In the genomic region with DNA sequence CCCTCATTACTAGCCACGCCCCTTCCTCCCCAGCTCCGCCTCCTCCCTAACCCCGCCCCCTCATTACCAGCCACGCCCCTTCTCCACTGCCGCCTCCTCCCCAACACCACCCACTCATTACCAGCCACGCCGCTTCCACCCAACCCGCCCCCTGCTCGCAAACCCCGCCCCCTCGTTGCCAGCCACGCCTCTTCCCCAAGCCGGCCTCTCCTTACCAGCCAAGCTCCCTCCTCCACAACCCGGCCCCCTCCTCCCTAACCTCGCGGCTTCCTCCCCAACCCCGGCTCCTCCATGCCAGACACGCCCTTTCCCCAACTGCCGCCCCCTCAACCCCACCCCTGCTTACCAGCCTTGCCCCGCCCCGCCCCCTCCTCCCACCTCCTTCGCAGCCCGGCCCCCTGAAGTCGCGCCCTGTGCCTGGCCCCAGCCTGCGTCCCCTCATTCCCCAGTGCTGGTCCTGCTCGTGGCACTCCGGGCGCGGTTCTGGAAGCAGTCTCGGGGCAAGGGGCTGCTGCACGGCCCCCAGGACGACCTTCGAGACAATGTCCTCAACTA, we compare ENCODE assay signal across 9 cellular contexts. TPM values are rescaled to one million over a fixed set of nuclear protein-coding genes. Genes with fewer than 3 reads are reported as not detected.
A peak's percentile ranks its signal among the peaks of the same experiment; 100 is the strongest.
DNase-seq lines count a peak whose midpoint lies in the region; ATAC-seq and TF ChIP-seq lines count a peak whose summit lies in the region.
"Had no signal": no experiment of that assay in that cellular context is flagged by ENCODE, and none has a peak within 500 bp of the region (broad histone marks: within the 10 kb centered on the region; RNA-seq: fewer than 3 reads in every experiment).

No MANE protein-coding gene starts in this region.

- no peak overlapping the region for H3K4me3 Mint-ChIP-seq in MCF 10A (ENCODE audit: unreplicated experiment)
- H3K4me3 Mint-ChIP-seq in natural killer cell: peak overlapping the region; percentile 37

- TF ChIP-seq POLR2A in breast epithelium (IDR thresholded peaks at IDR 0.05): no peak

- H3K9me3 ChIP-seq in breast epithelium: no peaks in the 10 kb centered on the region

- TF ChIP-seq CTCF in breast epithelium (IDR thresholded peaks at IDR 0.05) (no peak), MCF 10A (IDR thresholded peaks at IDR 0.05; ENCODE audit: unreplicated experiment) (no peak), coronary artery (IDR thresholded peaks at IDR 0.05) (no peak), natural killer cell (IDR thresholded peaks at IDR 0.05) (no peak)

- H3K36me3 ChIP-seq in breast epithelium: no peaks in the 10 kb centered on the region

- no peaks in the 10 kb centered on the region for H3K27me3 Mint-ChIP-seq in MCF 10A (ENCODE audit: insufficient read depth, unreplicated experiment)
- no peaks in the 10 kb centered on the region for H3K27me3 Mint-ChIP-seq in natural killer cell (ENCODE audit: low read depth in 2 of 2)

- H3K36me3 Mint-ChIP-seq in MCF 10A (ENCODE audit: insufficient read depth, unreplicated experiment): peaks cover 3% of the 10 kb centered on the region
- no peaks in the 10 kb centered on the region for H3K36me3 Mint-ChIP-seq in natural killer cell

- H3K4me1 ChIP-seq in breast epithelium: peaks cover 0 to 4% of the 10 kb centered on the region in 2 donors

- H3K27ac ChIP-seq in breast epithelium (no peak overlapping the region), coronary artery (no peak overlapping the region)

- H3K9me3 Mint-ChIP-seq in MCF 10A (ENCODE audit: unreplicated experiment) (no peaks in the 10 kb centered on the region), natural killer cell (no peaks in the 10 kb centered on the region)

- ATAC-seq in natural killer cell (peak in 1 of 3 donors; percentile 57), GM19035 (IDR thresholded peaks at IDR 0.05; ENCODE audit: unreplicated experiment) (no peak), GM19324 (IDR thresholded peaks at IDR 0.05; ENCODE audit: low FRiP score, unreplicated experiment) (no peak), HG02981 (IDR thresholded peaks at IDR 0.05; ENCODE audit: unreplicated experiment) (no peak)

- POLR2A ChIA-PET in MCF 10A (lab: Yijun Ruan, JAX): no interaction called here

- intact Hi-C loops in breast epithelium (cut with DNase I; ENCODE audit: low total_unique reads): no loop called here
- intact Hi-C loops in MCF 10A (cut with micrococcal nuclease): no loop called here
- intact Hi-C loops in natural killer cell (cut with micrococcal nuclease): loop anchor here (2.0 kb wide), 1 partner anchor 22 kb away; a partner anchor contains a TSS

- peak overlapping the region in 2 of 3 donors; percentile 13 to 42 for H3K4me3 ChIP-seq in breast epithelium
- peak overlapping the region; percentile 36 for H3K4me3 ChIP-seq in coronary artery

- CTCF ChIA-PET in MCF 10A (lab: Yijun Ruan, JAX): no interaction called here

- H3K4me1 Mint-ChIP-seq in MCF 10A (ENCODE audit: insufficient read depth, unreplicated experiment) (no peaks in the 10 kb centered on the region), natural killer cell (peaks cover 0 to 6% of the 10 kb centered on the region in 2 donors)

- DNase-seq in breast epithelium (ENCODE audit: low spot score in 2 of 2): no peak
- DNase-seq in MCF 10A (ENCODE audit: unreplicated experiment): no peak
- peak; percentile 12 for DNase-seq in SIG-M5 (lab: John Stamatoyannopoulos, UW)
- peak; percentile 78 for DNase-seq in coronary artery (ENCODE audit: low spot score)
- DNase-seq in natural killer cell: no peak

- no peak overlapping the region for H3K27ac Mint-ChIP-seq in MCF 10A (ENCODE audit: low read depth, unreplicated experiment)
- H3K27ac Mint-ChIP-seq in natural killer cell: peak overlapping the region in 1 of 2 donors; percentile 47

- H3K27me3 ChIP-seq in breast epithelium: peaks cover 2 to 15% of the 10 kb centered on the region in 2 donors

- BruUV-seq in MCF 10A (replicated peaks; lab: Mats Ljungman, UMichigan): no TSS peak

RNA-seq across cellular contexts. Expression of a gene that starts 7.2 kb away (rescaled TPM):
- total RNA-seq in breast epithelium: not detected
- total RNA-seq in MCF 10A (2022): not detected in 2 replicates
- total RNA-seq in natural killer cell: under 1 TPM in 1 of 3 donors, not detected in 2; 0.75 TPM
- total RNA-seq: urinary bladder had no signal

RNA-seq across cellular contexts. Expression of a gene that starts 21.6 kb away (rescaled TPM):
- total RNA-seq in breast epithelium (not detected), MCF 10A (2022) (not detected in 2 replicates), natural killer cell (under 1 TPM in 1 of 3 donors, not detected in 2; 0.20 TPM)

RNA-seq across cellular contexts. Expression of a gene that starts 24.4 kb away (rescaled TPM):
- 10 to 100 TPM; 10.1 to 20.9 (median 12.5) TPM for total RNA-seq in breast epithelium
- 13.5 and 15.8 TPM in 2 replicates for total RNA-seq in MCF 10A (2022)
- total RNA-seq in natural killer cell: 10 to 100 TPM in 2 of 3 donors, 1 to 10 TPM in 1; 7.0 to 14.1 (median 11.8) TPM

Comparison
In these comparisons a context has a peak if more than half of its experiments do, and no peak if none do; other contexts are left out.
1. DNase-seq: peak in SIG-M5 (single experiment) and coronary artery (single experiment); none in breast epithelium (0 of 2), MCF 10A (single experiment) and natural killer cell (single experiment).